14 cellular contexts compared by ENCODE assay signal in the genomic region with DNA sequence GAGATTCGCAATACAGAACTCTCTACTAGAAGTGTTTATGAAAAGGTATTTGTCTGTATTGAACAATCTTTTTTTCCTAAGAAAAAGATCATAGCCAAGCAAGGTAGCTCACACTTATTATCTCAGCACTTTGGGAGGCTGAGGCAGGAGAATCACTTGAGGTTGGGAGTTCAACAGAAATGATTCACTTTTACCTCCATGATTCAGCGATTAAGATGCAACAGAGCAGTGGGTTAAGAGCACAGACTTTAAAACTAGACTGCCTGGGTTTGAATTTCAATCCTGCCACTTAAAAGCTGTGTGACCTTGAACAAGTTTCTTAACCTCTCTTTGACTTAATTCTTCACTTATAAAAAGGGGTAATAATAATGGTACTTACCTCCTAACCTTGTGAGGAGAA.
"Had no signal": no experiment of that assay in that cellular context is flagged by ENCODE, and none has a peak within 500 bp of the region (broad histone marks: within the 10 kb centered on the region; RNA-seq: fewer than 3 reads in every experiment).

No MANE protein-coding gene starts in this region.

- H3K27ac Mint-ChIP-seq: activated B cell treated with CpG ODN at 0.5 μM for 24 hours had no signal

- H3K4me1 ChIP-seq: colonic mucosa, tibial artery, uterus had no signal

- H3K27me3 Mint-ChIP-seq: activated B cell treated with CpG ODN at 0.5 μM for 24 hours had no signal

- H3K36me3 ChIP-seq: colonic mucosa, neutrophil, tibial artery, uterus had no signal

- H3K27ac ChIP-seq: colonic mucosa, neutrophil, tibial artery, uterus had no signal

- H3K4me3 Mint-ChIP-seq: activated B cell treated with CpG ODN at 0.5 μM for 24 hours; naive thymus-derived CD8-positive, alpha-beta T cell had no signal

- DNase-seq: activated B cell treated with CpG ODN at 0.5 μM for 24 hours, caudate nucleus, colonic mucosa, foreskin melanocyte, head of caudate nucleus, posterior cingulate gyrus, right cardiac atrium, Right ventricle myocardium superior, SK-N-SH, small intestine, tibial artery, uterus had no signal

- H3K4me2 ChIP-seq: SK-N-SH had no signal

- H3K9ac ChIP-seq: SK-N-SH had no signal

- ATAC-seq: naive thymus-derived CD8-positive, alpha-beta T cell; right cardiac atrium had no signal

- H3K36me3 Mint-ChIP-seq: naive thymus-derived CD8-positive, alpha-beta T cell had no signal

- H3K9me3 ChIP-seq: colonic mucosa, neutrophil, SK-N-SH, tibial artery, uterus had no signal

- H3K27me3 ChIP-seq: colonic mucosa, neutrophil had no signal

- H3K4me3 ChIP-seq: colonic mucosa, tibial artery, uterus had no signal
